1 cellular context compared by ENCODE assay signal in genomic region chr20:17636523-17637412, GRCh38.
TF ChIP-seq lines count a peak whose summit lies in the region.

No MANE protein-coding gene starts in this region.

TF ChIP-seq in HepG2, 621 proteins besides CTCF, POLR2A, EP300 and RAD21 (continued from another document):
- TF ChIP-seq ZBTB33 (CRISPR knock-in tag; IDR thresholded peaks at IDR 0.05) (no peak), ZNF430 (CRISPR knock-in tag; IDR thresholded peaks at IDR 0.05) (no peak), E2F2 (CRISPR knock-in tag; IDR thresholded peaks at IDR 0.05; ENCODE audit: borderline replicate concordance) (no peak), HNRNPH1 (optimal IDR thresholded peaks at IDR 0.05; ENCODE audit: low read depth, low read length) (no peak), ZNF232 (CRISPR knock-in tag; IDR thresholded peaks at IDR 0.05; ENCODE audit: borderline replicate concordance) (no peak), ATF6 (CRISPR knock-in tag; conservative IDR thresholded peaks at IDR 0.05) (no peak), GLMP (CRISPR knock-in tag; IDR thresholded peaks at IDR 0.05; ENCODE audit: borderline replicate concordance) (no peak), MTERF4 (CRISPR knock-in tag; IDR thresholded peaks at IDR 0.05) (no peak), ZNF263 (CRISPR knock-in tag; IDR thresholded peaks at IDR 0.05) (no peak), SNAPC5 (CRISPR knock-in tag; IDR thresholded peaks at IDR 0.05; ENCODE audit: borderline replicate concordance) (no peak), ZNF781 (CRISPR knock-in tag; IDR thresholded peaks at IDR 0.05; ENCODE audit: borderline replicate concordance, not compliant biosample characterization) (peak; percentile 53), SCMH1 (CRISPR knock-in tag; IDR thresholded peaks at IDR 0.05; ENCODE audit: borderline replicate concordance) (no peak), SMARCC2 (IDR thresholded peaks at IDR 0.05) (no peak), ONECUT2 (CRISPR knock-in tag; IDR thresholded peaks at IDR 0.05) (no peak), ZNF772 (CRISPR knock-in tag; IDR thresholded peaks at IDR 0.05) (no peak; the same call in 1 of the 2 replicates)
- TF ChIP-seq, protein P1, sequence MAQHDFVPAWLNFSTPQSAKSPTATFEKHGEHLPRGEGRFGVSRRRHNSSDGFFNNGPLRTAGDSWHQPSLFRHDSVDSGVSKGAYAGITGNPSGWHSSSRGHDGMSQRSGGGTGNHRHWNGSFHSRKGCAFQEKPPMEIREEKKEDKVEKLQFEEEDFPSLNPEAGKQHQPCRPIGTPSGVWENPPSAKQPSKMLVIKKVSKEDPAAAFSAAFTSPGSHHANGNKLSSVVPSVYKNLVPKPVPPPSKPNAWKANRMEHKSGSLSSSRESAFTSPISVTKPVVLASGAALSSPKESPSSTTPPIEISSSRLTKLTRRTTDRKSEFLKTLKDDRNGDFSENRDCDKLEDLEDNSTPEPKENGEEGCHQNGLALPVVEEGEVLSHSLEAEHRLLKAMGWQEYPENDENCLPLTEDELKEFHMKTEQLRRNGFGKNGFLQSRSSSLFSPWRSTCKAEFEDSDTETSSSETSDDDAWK (CRISPR knock-in tag; IDR thresholded peaks at IDR 0.05): no peak
- TF ChIP-seq, protein P2, sequence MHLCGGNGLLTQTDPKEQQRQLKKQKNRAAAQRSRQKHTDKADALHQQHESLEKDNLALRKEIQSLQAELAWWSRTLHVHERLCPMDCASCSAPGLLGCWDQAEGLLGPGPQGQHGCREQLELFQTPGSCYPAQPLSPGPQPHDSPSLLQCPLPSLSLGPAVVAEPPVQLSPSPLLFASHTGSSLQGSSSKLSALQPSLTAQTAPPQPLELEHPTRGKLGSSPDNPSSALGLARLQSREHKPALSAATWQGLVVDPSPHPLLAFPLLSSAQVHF (CRISPR knock-in tag; IDR thresholded peaks at IDR 0.05): no peak
- TF ChIP-seq, protein P3, sequence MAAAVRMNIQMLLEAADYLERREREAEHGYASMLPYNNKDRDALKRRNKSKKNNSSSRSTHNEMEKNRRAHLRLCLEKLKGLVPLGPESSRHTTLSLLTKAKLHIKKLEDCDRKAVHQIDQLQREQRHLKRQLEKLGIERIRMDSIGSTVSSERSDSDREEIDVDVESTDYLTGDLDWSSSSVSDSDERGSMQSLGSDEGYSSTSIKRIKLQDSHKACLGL (CRISPR knock-in tag; IDR thresholded peaks at IDR 0.05): no peak
- TF ChIP-seq, protein P4, sequence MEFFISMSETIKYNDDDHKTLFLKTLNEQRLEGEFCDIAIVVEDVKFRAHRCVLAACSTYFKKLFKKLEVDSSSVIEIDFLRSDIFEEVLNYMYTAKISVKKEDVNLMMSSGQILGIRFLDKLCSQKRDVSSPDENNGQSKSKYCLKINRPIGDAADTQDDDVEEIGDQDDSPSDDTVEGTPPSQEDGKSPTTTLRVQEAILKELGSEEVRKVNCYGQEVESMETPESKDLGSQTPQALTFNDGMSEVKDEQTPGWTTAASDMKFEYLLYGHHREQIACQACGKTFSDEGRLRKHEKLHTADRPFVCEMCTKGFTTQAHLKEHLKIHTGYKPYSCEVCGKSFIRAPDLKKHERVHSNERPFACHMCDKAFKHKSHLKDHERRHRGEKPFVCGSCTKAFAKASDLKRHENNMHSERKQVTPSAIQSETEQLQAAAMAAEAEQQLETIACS (CRISPR knock-in tag; IDR thresholded peaks at IDR 0.05): no peak
